17 cellular contexts compared by ENCODE assay signal in genomic region chr5:147189109-147189424, GRCh38. TPM values are rescaled to one million over a fixed set of nuclear protein-coding genes. Genes with fewer than 3 reads are reported as not detected.
DNase-seq lines count a peak whose midpoint lies in the region; ATAC-seq, FAIRE-seq and TF ChIP-seq lines count a peak whose summit lies in the region.
"Had no signal": no experiment of that assay in that cellular context is flagged by ENCODE, and none has a peak within 500 bp of the region (broad histone marks: within the 10 kb centered on the region; RNA-seq: fewer than 3 reads in every experiment).

No MANE protein-coding gene starts in this region.

- H3K4me3 ChIP-seq in H1 (ENCODE audit: extremely low read depth in 1 of 4, insufficient read depth in 2 of 4, low read depth in 3 of 4, low read length in 4 of 4) (no peak overlapping the region), aorta (ENCODE audit: low read length in 2 of 2) (no peak overlapping the region), right cardiac atrium (ENCODE audit: low read length) (no peak overlapping the region)
- H3K4me3 ChIP-seq: cardiac muscle cell, GM12878, heart right ventricle, lower lobe of right lung had no signal

- ATAC-seq in GM18498 (IDR thresholded peaks at IDR 0.05; ENCODE audit: unreplicated experiment) (peak; percentile 22), GM21526 (IDR thresholded peaks at IDR 0.05; ENCODE audit: low FRiP score, unreplicated experiment) (peak; percentile 18), HG03457 (IDR thresholded peaks at IDR 0.05; ENCODE audit: unreplicated experiment) (peak; percentile 9), GM19455 (IDR thresholded peaks at IDR 0.05; ENCODE audit: unreplicated experiment) (no peak), aorta (ENCODE audit: low FRiP score) (no peak), right cardiac atrium (no peak)
- ATAC-seq: activated CD4-positive, CD25-positive, alpha-beta regulatory T cell treated with anti-CD3 and anti-CD28 coated beads, Interleukin-2, amount 50 U/mL, for 24 hours had no signal

- H2BK12ac ChIP-seq in H1 (ENCODE audit: low read depth, low read length), result no peak overlapping the region

- H3K79me2 ChIP-seq in H1 (ENCODE audit: control insufficient read depth in 1 of 2, insufficient read depth in 2 of 2, low read length in 2 of 2), result no peaks in the 10 kb centered on the region

- H3K27me3 ChIP-seq in H1 (replicated peaks in 1 of 4; ENCODE audit: control insufficient read depth in 3 of 4, extremely low read depth in 1 of 4, insufficient read depth in 3 of 4, low read length in 3 of 4) (no peaks in the 10 kb centered on the region), aorta (ENCODE audit: control insufficient read depth in 1 of 2, insufficient read depth in 2 of 2, low read length in 1 of 2) (no peaks in the 10 kb centered on the region), right cardiac atrium (ENCODE audit: control insufficient read depth, insufficient read depth) (peaks cover 2% of the 10 kb centered on the region)
- H3K27me3 ChIP-seq: cardiac muscle cell, pancreas had no signal

- H3K9me3 ChIP-seq in H1 (ENCODE audit: insufficient read depth in 2 of 2, low read depth in 1 of 2, low read length in 1 of 2), result no peaks in the 10 kb centered on the region
- H3K9me3 ChIP-seq in aorta (ENCODE audit: control insufficient read depth, low read length), result peaks cover 2% of the 10 kb centered on the region
- H3K9me3 ChIP-seq in right cardiac atrium (ENCODE audit: control insufficient read depth, low read length), result no peaks in the 10 kb centered on the region
- H3K9me3 ChIP-seq: lower lobe of right lung, pancreas had no signal

- H3K36me3 ChIP-seq in H1 (ENCODE audit: control insufficient read depth in 2 of 4, insufficient read depth in 4 of 4, low read length in 3 of 4) (no peaks in the 10 kb centered on the region), aorta (ENCODE audit: control insufficient read depth in 1 of 2, insufficient read depth in 2 of 2, low read length in 1 of 2) (no peaks in the 10 kb centered on the region)
- H3K36me3 ChIP-seq: cardiac muscle cell, heart right ventricle, lower lobe of right lung, pancreas had no signal

- H2BK120ac ChIP-seq in H1 (replicated peaks; ENCODE audit: low read depth, low read length), result no peak overlapping the region

- H2BK20ac ChIP-seq in H1 (ENCODE audit: low read length), result no peak overlapping the region

- intact Hi-C loops in aorta (cut with DNase I) (loop anchor here (2.0 to 10.0 kb wide), 2 partner anchors 224 to 654 kb away; no protein-coding TSS in a partner anchor), right cardiac atrium (cut with DNase I) (loop anchor here in 2 of 4 donors (5.0 kb wide), 1 partner anchor 647 kb away; no protein-coding TSS in a partner anchor)

- TF ChIP-seq RAD21 in H1 (IDR thresholded peaks at IDR 0.05 in 1 of 2, conservative IDR thresholded peaks at IDR 0.05 in 1 of 2; ENCODE audit: low read depth in 2 of 2, low read length in 2 of 2), result no peak

- 36% methylated on average over 2 of the region's 2 CpGs; no CpG with 5 or more reads in 1 of the 2 experiments for WGBS in H1 (ENCODE audit: extremely low coverage in 1 of 2, insufficient coverage in 1 of 2, insufficient read length in 1 of 2, insufficient replicate concordance in 2 of 2, low coverage in 1 of 2, low lambda C conversion rate in 2 of 2, missing lambda C conversion rate in 1 of 2), 2 experiments
- WGBS in aorta, 2 donors, result 2 to 6% methylated on average over 2 of the region's 2 CpGs
- 11% methylated on average over 2 of the region's 2 CpGs for WGBS in right cardiac atrium

- no peak overlapping the region for H2AK5ac ChIP-seq in H1 (ENCODE audit: low read depth, low read length)

- H3K4me2 ChIP-seq in H1 (ENCODE audit: insufficient read depth in 1 of 2, low read depth in 2 of 2, low read length in 2 of 2), result no peak overlapping the region

- H3K9ac ChIP-seq in H1 (replicated peaks in 1 of 4; ENCODE audit: extremely low read depth in 1 of 4, low read depth in 3 of 4, low read length in 3 of 4), result no peak overlapping the region

- no peaks in the 10 kb centered on the region for H3K23me2 ChIP-seq in H1 (ENCODE audit: low read depth, low read length)

- POLR2A ChIA-PET in H1 (lab: Charles Lee; ENCODE audit: partially characterized antibody), result interaction anchor here (0.8 kb wide), 1 partner anchor 655 kb away, joined by 3 read pairs; no protein-coding TSS in a partner anchor

- no peaks in the 10 kb centered on the region for H3K79me1 ChIP-seq in H1 (ENCODE audit: low read depth, low read length)

- CTCF ChIA-PET in H1 (lab: Charles Lee; ENCODE audit: partially characterized antibody), result interaction anchor here (0.5 to 6.5 kb wide), 72 partner anchors 9 to 668 kb away, joined by 3 to 53 read pairs (median 4); no protein-coding TSS in a partner anchor

- no peak for TF ChIP-seq EP300 in H1 (IDR thresholded peaks at IDR 0.05; ENCODE audit: borderline replicate concordance in 1 of 2, low read depth in 2 of 2, low read length in 2 of 2)

- no peak overlapping the region for H4K91ac ChIP-seq in H1 (replicated peaks; ENCODE audit: insufficient read length, low read length)

- DNase-seq in H1 (ENCODE audit: low read depth in 1 of 2, low spot score in 2 of 2), result no peak
- DNase-seq in aorta, result no peak
- no peak for DNase-seq in NCI-H2171 (lab: John Stamatoyannopoulos, UW)
- DNase-seq in right cardiac atrium, result no peak
- DNase-seq: lower lobe of right lung; stimulated activated CD4-positive, alpha-beta T cell treated with anti-CD3 and anti-CD28 coated beads, Interleukin-4, amount 100 ng/mL, for 4 hours had no signal

- no peak for TF ChIP-seq CTCF in H1 (IDR thresholded peaks at IDR 0.05; ENCODE audit: control extremely low read depth in 1 of 3, insufficient read depth in 1 of 3, low read depth in 1 of 3, low read length in 3 of 3)

- no peak for FAIRE-seq in H1 (lab: Jason Lieb, UNC)

- H4K8ac ChIP-seq in H1 (ENCODE audit: extremely low read depth, insufficient read depth, low read length), result no peak overlapping the region

- H3K4me1 ChIP-seq in H1 (replicated peaks in 1 of 4; ENCODE audit: control insufficient read depth in 3 of 4, insufficient read depth in 4 of 4, low read length in 3 of 4) (peaks cover 0 to 15% (median 6%) of the 10 kb centered on the region in 4 experiments; a peak in 3 of 7 replicates), aorta (ENCODE audit: control insufficient read depth in 1 of 2, insufficient read depth in 2 of 2, low read length in 2 of 2) (no peaks in the 10 kb centered on the region), right cardiac atrium (ENCODE audit: control insufficient read depth, insufficient read depth, low read length) (no peaks in the 10 kb centered on the region)
- H3K4me1 ChIP-seq: lower lobe of right lung had no signal

- H3K27ac ChIP-seq in H1 (ENCODE audit: low read depth, low read length) (no peak overlapping the region), aorta (ENCODE audit: low read depth in 1 of 2, low read length in 2 of 2) (no peak overlapping the region), right cardiac atrium (ENCODE audit: low read length) (no peak overlapping the region)
- H3K27ac ChIP-seq: cardiac muscle cell, heart right ventricle, lower lobe of right lung, pancreas had no signal

- H2BK15ac ChIP-seq in H1 (ENCODE audit: low read length), result no peak overlapping the region

- H3K56ac ChIP-seq in H1 (replicated peaks; ENCODE audit: insufficient read length, low read depth, low read length), result no peak overlapping the region

- no peaks in the 10 kb centered on the region for H4K20me1 ChIP-seq in H1 (replicated peaks in 1 of 2; ENCODE audit: control insufficient read depth in 1 of 2, insufficient read depth in 2 of 2, low read length in 2 of 2)

- H2AFZ ChIP-seq in H1 (ENCODE audit: low read length), result no peak overlapping the region

- no peak overlapping the region for H3K14ac ChIP-seq in H1 (ENCODE audit: insufficient read length)

- H2BK5ac ChIP-seq in H1 (ENCODE audit: low read depth, low read length), result no peak overlapping the region

- no peak for TF ChIP-seq POLR2A in H1 (IDR thresholded peaks at IDR 0.05; ENCODE audit: control extremely low read depth in 1 of 2, low read depth in 2 of 2, low read length in 2 of 2)

- H3K18ac ChIP-seq in H1 (ENCODE audit: extremely low read depth, low read length), result no peak overlapping the region

- H3K23ac ChIP-seq in H1 (ENCODE audit: insufficient read length), result no peak overlapping the region

- H3K4ac ChIP-seq in H1 (replicated peaks; ENCODE audit: insufficient read length, low read depth, low read length), result no peak overlapping the region

- no peak overlapping the region for H4K5ac ChIP-seq in H1 (ENCODE audit: insufficient read length, low read depth, low read length)

TF ChIP-seq in H1, 55 proteins besides CTCF, POLR2A, EP300 and RAD21 (continues in another document):
- TF ChIP-seq CHD2 (IDR thresholded peaks at IDR 0.05; ENCODE audit: low read length) (no peak), CREB1 (IDR thresholded peaks at IDR 0.05) (no peak), POLR2AphosphoS5 (IDR thresholded peaks at IDR 0.05; ENCODE audit: low read depth, low read length) (no peak), SIN3A (conservative IDR thresholded peaks at IDR 0.05 in 1 of 2, IDR thresholded peaks at IDR 0.05 in 1 of 2; ENCODE audit: low read depth in 1 of 2, low read length in 2 of 2) (no peak), RFX5 (IDR thresholded peaks at IDR 0.05; ENCODE audit: borderline replicate concordance, low read depth, low read length) (no peak), MAFK (IDR thresholded peaks at IDR 0.05; ENCODE audit: low read depth, low read length) (no peak), KDM1A (IDR thresholded peaks at IDR 0.05; ENCODE audit: borderline replicate concordance, low read length) (peak; percentile 92; the same call in 1 of the 2 replicates), RXRA (IDR thresholded peaks at IDR 0.05; ENCODE audit: insufficient read depth, low read depth, low read length) (no peak), CBX5 (IDR thresholded peaks at IDR 0.05; ENCODE audit: low read depth, low read length) (no peak), SP1 (IDR thresholded peaks at IDR 0.05; ENCODE audit: low read depth, low read length) (no peak), CHD1 (IDR thresholded peaks at IDR 0.05; ENCODE audit: low read depth, low read length) (no peak), HDAC6 (IDR thresholded peaks at IDR 0.05; ENCODE audit: low read depth, low read length) (no peak)

RNA-seq across cellular contexts. Expression of gene STK32A, which starts 45.8 kb away (rescaled TPM):
- total RNA-seq in H1 (2021; fragmentation: NEBNext Ultra II Directional; extraction: Animal tissue kit (Norgen Biotek cat#: 25700)), result 1.5 and 2.5 TPM in 2 replicates
- 0.52 and 1.3 TPM in 2 replicates for polyA plus RNA-seq in H1 (2011; rRNA removed)
- 0.81 TPM for polyA plus RNA-seq in H1 (2011; cell fraction: cytosol; rRNA removed)
- 1.5 TPM for polyA plus RNA-seq in H1 (2011; cell fraction: nucleus; rRNA removed)
- polyA plus RNA-seq in H1 (2012, experiment 1 of 2), result 0.99 to 1.7 TPM (median 1.4 TPM) in 4 replicates
- 0.07 TPM for polyA plus RNA-seq in H1 (2012, experiment 2 of 2)
- polyA plus RNA-seq in H1 (2013, experiment 1 of 2), result 0.93 TPM
- 1.3 TPM for polyA plus RNA-seq in H1 (2013, experiment 2 of 2)
- 3.5 and 6.0 TPM in 2 replicates for polyA minus RNA-seq in H1 (2011; rRNA and poly(A)+ RNA removed)
- polyA minus RNA-seq in H1 (2011; cell fraction: cytosol; rRNA and poly(A)+ RNA removed), result 2.4 TPM
- polyA minus RNA-seq in H1 (2011; cell fraction: nucleus; rRNA and poly(A)+ RNA removed), result 11.8 TPM
- 10 to 100 TPM in 1 of 2 donors, 1 to 10 TPM in 1; 6.4 to 14.5 TPM for total RNA-seq in aorta
- 1 to 10 TPM; 3.4 to 4.6 TPM for polyA plus RNA-seq in aorta
- 1 to 10 TPM; 1.9 to 2.9 (median 2.4) TPM for total RNA-seq in right cardiac atrium
- polyA plus RNA-seq in right cardiac atrium, result 0.81 TPM
- total RNA-seq: activated CD8-positive, alpha-beta memory T cell treated with anti-CD3 and anti-CD28 coated beads for 36 hours; G401 had no signal

Comparison
In these comparisons a context has a peak if more than half of its experiments do, and no peak if none do; other contexts are left out.
1. ATAC-seq: peak in GM18498 (single experiment), GM21526 (single experiment) and HG03457 (single experiment); none in GM19455 (single experiment), aorta (single experiment) and right cardiac atrium (0 of 2).